Comparison of ENCODE assay signal across 31 cellular contexts in the genomic region with DNA sequence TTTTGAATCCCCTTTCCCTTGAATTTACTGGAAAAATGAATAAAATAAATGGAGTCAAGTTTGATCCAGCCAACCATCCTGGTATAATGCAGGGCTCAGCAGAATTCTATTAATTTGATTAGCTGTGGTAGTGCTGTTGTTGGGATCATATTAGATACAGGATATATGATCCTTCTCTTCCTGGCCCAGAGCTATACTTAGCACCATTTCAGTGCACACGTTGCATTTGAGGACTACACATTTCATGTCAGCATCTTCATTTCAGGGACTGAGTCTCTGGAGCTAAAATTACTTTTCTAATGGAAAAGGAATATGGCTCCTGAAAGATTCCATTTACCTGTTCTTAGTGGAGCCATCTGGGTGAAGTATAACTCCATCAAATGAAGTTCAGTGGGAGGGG.
"Had no signal": no experiment of that assay in that cellular context is flagged by ENCODE, and none has a peak within 500 bp of the region (broad histone marks: within the 10 kb centered on the region; RNA-seq: fewer than 3 reads in every experiment).

No MANE protein-coding gene starts in this region.

- H3K4me3 ChIP-seq: adrenal gland, ascending aorta, body of pancreas, breast epithelium had no signal

- H3K9me3 ChIP-seq: adrenal gland, ascending aorta, body of pancreas, breast epithelium had no signal

- H3K4me1 ChIP-seq: adrenal gland, ascending aorta, body of pancreas, breast epithelium had no signal

- H3K36me3 ChIP-seq: adrenal gland, ascending aorta, brain microvascular endothelial cell, breast epithelium had no signal

- DNase-seq: activated effector memory CD4-positive, alpha-beta T cell treated with anti-CD3 and anti-CD28 coated beads, Interleukin-2, amount 50 U/mL, for 16 hours; activated effector memory CD4-positive, alpha-beta T cell treated with Interleukin-2 at 50 U/mL for 16 hours; activated gamma-delta T cell; activated gamma-delta T cell treated with Interleukin-2 at 50 U/mL for 16 hours; activated naive CD4-positive, alpha-beta T cell; activated naive CD4-positive, alpha-beta T cell treated with anti-CD3 and anti-CD28 coated beads for 36 hours; activated naive CD4-positive, alpha-beta T cell treated with anti-CD3 and anti-CD28 coated beads, Interleukin-2, amount 10 ng/mL, durations not matched to agents 7 days and 5 days; activated naive CD4-positive, alpha-beta T cell treated with anti-CD3 and anti-CD28 coated beads, Interleukin-2, amount 50 U/mL, for 16 hours; activated naive CD4-positive, alpha-beta T cell treated with Interleukin-2 at 50 U/mL for 16 hours; activated naive CD8-positive, alpha-beta T cell treated with anti-CD3 and anti-CD28 coated beads for 36 hours; activated naive CD8-positive, alpha-beta T cell treated with anti-CD3 and anti-CD28 coated beads, Interleukin-2, amount 10 ng/mL, durations not matched to agents 7 days and 5 days; activated naive CD8-positive, alpha-beta T cell treated with anti-CD3 and anti-CD28 coated beads, Interleukin-2, amount 50 U/mL, for 24 hours; activated T-cell treated with anti-CD3 and anti-CD28 coated beads, Interleukin-2, amount 50 U/mL, for 1 hour; activated T-cell treated with anti-CD3 and anti-CD28 coated beads, Interleukin-2, amount 50 U/mL, for 24 hours; activated T-cell treated with anti-CD3 and anti-CD28 coated beads, Interleukin-2, amount 50 U/mL, for 4 hours; activated T-cell treated with anti-CD3 and anti-CD28 coated beads, Interleukin-2, amount 50 U/mL, for 48 hours; activated T-cell treated with anti-CD3 and anti-CD28 coated beads, Interleukin-2, amount 50 U/mL, for 72 hours; adrenal gland; amniotic stem cell; amygdala; anterior cingulate cortex; aorta; body of pancreas; brain microvascular endothelial cell; caudate nucleus; central memory CD4-positive, alpha-beta T cell; cerebellar nuclear complex had no signal

- H3K27me3 ChIP-seq: adrenal gland, ascending aorta, body of pancreas, brain microvascular endothelial cell, breast epithelium had no signal

- ATAC-seq: activated naive CD4-positive, alpha-beta T cell treated with anti-CD3 and anti-CD28 coated beads, Interleukin-2, amount 50 U/mL, for 72 hours; activated naive CD8-positive, alpha-beta T cell treated with anti-CD3 and anti-CD28 coated beads, Interleukin-2, amount 50 U/mL, for 24 hours; activated T-cell treated with anti-CD3 and anti-CD28 coated beads, Interleukin-2, amount 50 U/mL, for 4 hours; activated T-cell treated with anti-CD3 and anti-CD28 coated beads, Interleukin-2, amount 50 U/mL, for 72 hours; activated T-helper 17 cell treated with anti-CD3 and anti-CD28 coated beads, Interleukin-2, amount 50 U/mL, for 72 hours; body of pancreas had no signal

- H3K27ac ChIP-seq: adrenal gland, ascending aorta, body of pancreas, brain microvascular endothelial cell, breast epithelium had no signal
